Comparison of ENCODE assay signal across 8 cellular contexts in genomic region chr17:75012320-75013076, GRCh38. TPM values are rescaled to one million over a fixed set of nuclear protein-coding genes. Genes with fewer than 3 reads are reported as not detected.
DNase-seq lines count a peak whose midpoint lies in the region; ATAC-seq and TF ChIP-seq lines count a peak whose summit lies in the region.

Gene MRPL58 (plus strand): TSS chr17:75012670. CDS start chr17:75012687, 17 bp downstream.

- intact Hi-C loops in dorsolateral prefrontal cortex (cut with DNase I) (loop anchor here (1.0 to 5.0 kb wide), 5 partner anchors 20 to 52 kb away; partner anchors contain the start of genes ATP5PD (in 1 of the 2) and KCTD2 (in 1 of the 2)), lower leg skin (cut with DNase I; ENCODE audit: low total_unique reads) (no loop called here)

- H3K36me3 ChIP-seq in BLaER1 treated with 17β-estradiol and CSF1 and Interleukin-3, amounts not matched to agents 10 nM and 100 nM = peaks cover 0 to 26% (median 17%) of the 10 kb centered on the region in 11 experiments; a peak in 18 of 22 replicates

- peaks cover 0 to 6% (median 0%) of the 10 kb centered on the region in 11 experiments; a peak in 3 of 22 replicates for H4K20me1 ChIP-seq in BLaER1 treated with 17β-estradiol and CSF1 and Interleukin-3, amounts not matched to agents 10 nM and 100 nM

- H3K9me3 ChIP-seq in BLaER1 treated with 17β-estradiol and CSF1 and Interleukin-3, amounts not matched to agents 10 nM and 100 nM (replicated peaks in 1 of 11) = no peaks in the 10 kb centered on the region

- no peaks in the 10 kb centered on the region for H3K27me3 ChIP-seq in BLaER1 treated with 17β-estradiol and CSF1 and Interleukin-3, amounts not matched to agents 10 nM and 100 nM
- H3K27me3 ChIP-seq in dorsolateral prefrontal cortex = no peaks in the 10 kb centered on the region

- TF ChIP-seq POLR2A in lower leg skin (IDR thresholded peaks at IDR 0.05) = no peak

- H3K4me2 ChIP-seq in BLaER1 treated with 17β-estradiol and CSF1 and Interleukin-3, amounts not matched to agents 10 nM and 100 nM = peak within 1 kb of the TSS; percentile 76 to 99 (median 88)

- TF ChIP-seq CTCF in dorsolateral prefrontal cortex (IDR thresholded peaks at IDR 0.05 in 54 of 56, conservative IDR thresholded peaks at IDR 0.05 in 2 of 56; ENCODE audit: low read depth in 1 of 56, partially characterized antibody in 56 of 56) = peak in 55 of 56 donors; percentile 17 to 76 (median 60)
- TF ChIP-seq CTCF in lower leg skin (IDR thresholded peaks at IDR 0.05) = peak in 1 of 3 donors; percentile 84

- DNase-seq in GM19238 (ENCODE audit: insufficient read length, low spot score) (peak; percentile 94), NCI-H526 (lab: John Stamatoyannopoulos, UW) (peak; percentile 64 to 94), dorsolateral prefrontal cortex (peak; percentile 72 to 91 (median 86)), lower leg skin (ENCODE audit: low spot score in 2 of 2) (peak; percentile 49 to 96)
- DNase-seq in activated CD4-positive, alpha-beta T cell treated with anti-CD3 and anti-CD28 coated beads, Interleukin-2, amount 50 U/mL, for 4 hours = peak; percentile 71
- peak; percentile 74 to 76 for DNase-seq in stimulated activated CD4-positive, alpha-beta T cell treated with anti-CD3 and anti-CD28 coated beads, Interleukin-4, amount 100 ng/mL, for 4 hours

- peak within 1 kb of the TSS; percentile 79 to 89 (median 86) for H3K9ac ChIP-seq in BLaER1 treated with 17β-estradiol and CSF1 and Interleukin-3, amounts not matched to agents 10 nM and 100 nM

- peak within 1 kb of the TSS; percentile 49 to 88 (median 84); a peak in 21 of 22 replicates for H3K27ac ChIP-seq in BLaER1 treated with 17β-estradiol and CSF1 and Interleukin-3, amounts not matched to agents 10 nM and 100 nM
- peak within 1 kb of the TSS; percentile 67 to 98 (median 92) for H3K27ac ChIP-seq in dorsolateral prefrontal cortex

- H3K4me3 ChIP-seq in BLaER1 treated with 17β-estradiol and CSF1 and Interleukin-3, amounts not matched to agents 10 nM and 100 nM = peak within 1 kb of the TSS; percentile 76 to 94 (median 79)
- H3K4me3 ChIP-seq in dorsolateral prefrontal cortex (peak within 1 kb of the TSS; percentile 63 to 95 (median 86)), lower leg skin (ENCODE audit: low read depth, poor library complexity, severe bottlenecking) (peak within 1 kb of the TSS; percentile 78)

- WGBS in lower leg skin, 2 donors = 1 to 4% methylated on average over 38 to 40 of the region's 65 CpGs

- peaks cover 18 to 36% (median 32%) of the 10 kb centered on the region in 10 experiments for H3K4me1 ChIP-seq in BLaER1 treated with 17β-estradiol and CSF1 and Interleukin-3, amounts not matched to agents 10 nM and 100 nM

- ATAC-seq in HG03439 (IDR thresholded peaks at IDR 0.05; ENCODE audit: unreplicated experiment) = peak; percentile 86

RNA-seq across cellular contexts. Expression of gene MRPL58, which starts in this region (rescaled TPM):
- total RNA-seq in dorsolateral prefrontal cortex (10 to 100 TPM; 11.3 to 30.9 (median 21.5) TPM), lower leg skin (10 to 100 TPM; 48.6 to 76.4 (median 58.8) TPM)

Comparison
In these comparisons a context has a peak if more than half of its experiments do, and no peak if none do; other contexts are left out.
1. Peak in every context shown above with its lines: DNase-seq, ATAC-seq, H3K4me3 ChIP-seq and H3K27ac ChIP-seq.